Comparison of ENCODE assay signal across 31 cellular contexts in genomic region chr6:98800866-98801265, GRCh38. TPM values are rescaled to one million over a fixed set of nuclear protein-coding genes. Genes with fewer than 3 reads are reported as not detected.
"Had no signal": no experiment of that assay in that cellular context is flagged by ENCODE, and none has a peak within 500 bp of the region (broad histone marks: within the 10 kb centered on the region; RNA-seq: fewer than 3 reads in every experiment).

No MANE protein-coding gene starts in this region.

- H3K36me3 ChIP-seq: adrenal gland, brain microvascular endothelial cell, breast epithelium had no signal

- FAIRE-seq: astrocyte, TTC549 had no signal

- DNase-seq: activated CD4-positive, alpha-beta memory T cell treated with anti-CD3 and anti-CD28 coated beads, Interleukin-2, amount 10 ng/mL, durations not matched to agents 7 days and 5 days; activated CD4-positive, alpha-beta T cell treated with anti-CD3 and anti-CD28 coated beads for 1 hour; activated CD4-positive, alpha-beta T cell treated with anti-CD3 and anti-CD28 coated beads for 36 hours; activated CD4-positive, alpha-beta T cell treated with anti-CD3 and anti-CD28 coated beads for 48 hours; activated CD4-positive, alpha-beta T cell treated with anti-CD3 and anti-CD28 coated beads, Interleukin-2, amount 10 ng/mL, durations not matched to agents 7 days and 5 days; activated CD4-positive, alpha-beta T cell treated with anti-CD3 and anti-CD28 coated beads, Interleukin-2, amount 50 U/mL, for 48 hours; activated CD4-positive, CD25-positive, alpha-beta regulatory T cell; activated CD8-positive, alpha-beta memory T cell treated with anti-CD3 and anti-CD28 coated beads for 24 hours; activated CD8-positive, alpha-beta memory T cell treated with anti-CD3 and anti-CD28 coated beads, Interleukin-2, amount 10 ng/mL, durations not matched to agents 7 days and 5 days; activated CD8-positive, alpha-beta memory T cell treated with anti-CD3 and anti-CD28 coated beads, Interleukin-2, amount 50 U/mL, for 48 hours; activated CD8-positive, alpha-beta T cell treated with anti-CD3 and anti-CD28 coated beads, Interleukin-2, amount 10 ng/mL, durations not matched to agents 7 days and 5 days; activated effector memory CD4-positive, alpha-beta T cell treated with Interleukin-2 at 50 U/mL for 16 hours; activated gamma-delta T cell; activated naive CD4-positive, alpha-beta T cell treated with anti-CD3 and anti-CD28 coated beads, Interleukin-2, amount 10 ng/mL, durations not matched to agents 7 days and 5 days; activated naive CD4-positive, alpha-beta T cell treated with Interleukin-2 at 50 U/mL for 16 hours; activated T-cell treated with anti-CD3 and anti-CD28 coated beads, Interleukin-2, amount 50 U/mL, for 24 hours; activated T-cell treated with anti-CD3 and anti-CD28 coated beads, Interleukin-2, amount 50 U/mL, for 48 hours; adrenal gland; amniotic stem cell; aorta; body of pancreas; brain microvascular endothelial cell; central memory CD4-positive, alpha-beta T cell; T-helper 1 cell; T-helper 2 cell; T-helper 9 cell had no signal

- H3K27ac ChIP-seq: adrenal gland, body of pancreas, brain microvascular endothelial cell, breast epithelium, VCaP had no signal

- H3K4me1 ChIP-seq: adrenal gland, body of pancreas, breast epithelium had no signal

- H3K9me3 ChIP-seq: adrenal gland, body of pancreas, breast epithelium had no signal

- H3K27me3 ChIP-seq: body of pancreas, brain microvascular endothelial cell had no signal

- H3K4me3 ChIP-seq: adrenal gland, body of pancreas, breast epithelium had no signal

RNA-seq across cellular contexts. Expression of gene POU3F2, which starts 33.5 kb away (rescaled TPM):
- total RNA-seq: activated CD4-positive, alpha-beta memory T cell treated with anti-CD3 and anti-CD28 coated beads, Interleukin-2, amount 10 ng/mL, durations not matched to agents 7 days and 5 days; activated CD4-positive, alpha-beta T cell treated with anti-CD3 and anti-CD28 coated beads for 36 hours; activated CD4-positive, alpha-beta T cell treated with anti-CD3 and anti-CD28 coated beads, Interleukin-2, amount 10 ng/mL, durations not matched to agents 7 days and 5 days; activated CD8-positive, alpha-beta memory T cell treated with anti-CD3 and anti-CD28 coated beads, Interleukin-2, amount 10 ng/mL, durations not matched to agents 7 days and 5 days; activated CD8-positive, alpha-beta T cell treated with anti-CD3 and anti-CD28 coated beads, Interleukin-2, amount 10 ng/mL, durations not matched to agents 7 days and 5 days; activated T-helper 2 cell treated with anti-CD3 and anti-CD28 coated beads, Interferon-gamma antibody, Interleukin-2, Interleukin-4, amounts not matched to agents 10 μg/mL and 5 μg/mL and 100 μg/mL, durations not matched to agents 14 hours and 24 hours and 36 hours; aorta; body of pancreas; breast epithelium had no signal
- polyA plus RNA-seq: aorta had no signal
